In genomic region chr2:118969734-118970395, GRCh38 we compare ENCODE assay signal across 15 cellular contexts. TPM values are rescaled to one million over a fixed set of nuclear protein-coding genes. Genes with fewer than 3 reads are reported as not detected.
"Had no signal": no experiment of that assay in that cellular context is flagged by ENCODE, and none has a peak within 500 bp of the region (broad histone marks: within the 10 kb centered on the region; RNA-seq: fewer than 3 reads in every experiment).

No MANE protein-coding gene starts in this region.

- DNase-seq: activated CD4-positive, alpha-beta memory T cell treated with anti-CD3 and anti-CD28 coated beads for 36 hours; activated CD4-positive, CD25-positive, alpha-beta regulatory T cell treated with anti-CD3 and anti-CD28 coated beads, Interleukin-2, amount 50 U/mL, for 72 hours; activated T-cell treated with anti-CD3 and anti-CD28 coated beads, Interleukin-2, amount 50 U/mL, for 48 hours; hippocampal formation; occipital lobe; stimulated activated CD4-positive, alpha-beta T cell treated with anti-CD3 and anti-CD28 coated beads, Interleukin-12 subunit alpha, Interleukin-12 subunit beta, amount 100 ng/mL, for 4 hours; stimulated activated naive CD4-positive, alpha-beta T cell had no signal

- H3K9me3 Mint-ChIP-seq: activated CD4-positive, alpha-beta memory T cell treated with anti-CD3 and anti-CD28 coated beads for 36 hours; natural killer cell treated with Interleukin-12 subunit alpha and Interleukin-12 subunit beta and Interleukin-15 and Interleukin-18, amount 100 ng/mL, for 72 hours; T-helper 2 cell treated with Interferon-gamma antibody and Interleukin-4, amounts not matched to agents 5 μg/mL and 100 μg/mL, for 36 hours had no signal

- H3K4me3 Mint-ChIP-seq: activated CD4-positive, alpha-beta memory T cell treated with anti-CD3 and anti-CD28 coated beads for 36 hours; natural killer cell treated with Interleukin-12 subunit alpha and Interleukin-12 subunit beta and Interleukin-15 and Interleukin-18, amount 100 ng/mL, for 72 hours; T-helper 2 cell treated with Interferon-gamma antibody and Interleukin-4, amounts not matched to agents 5 μg/mL and 100 μg/mL, for 36 hours had no signal

- H3K9me3 ChIP-seq: psoas muscle, upper lobe of left lung had no signal

- H3K4me3 ChIP-seq: cardiac muscle cell, psoas muscle, upper lobe of left lung had no signal

- H3K36me3 ChIP-seq: cardiac muscle cell, upper lobe of left lung had no signal

- H3K27ac ChIP-seq: cardiac muscle cell, psoas muscle had no signal

- H3K4me1 ChIP-seq: psoas muscle had no signal

- H3K36me3 Mint-ChIP-seq: activated CD4-positive, alpha-beta memory T cell treated with anti-CD3 and anti-CD28 coated beads for 36 hours; natural killer cell treated with Interleukin-12 subunit alpha and Interleukin-12 subunit beta and Interleukin-15 and Interleukin-18, amount 100 ng/mL, for 72 hours had no signal

- H3K27ac Mint-ChIP-seq: activated CD4-positive, alpha-beta memory T cell treated with anti-CD3 and anti-CD28 coated beads for 36 hours; natural killer cell treated with Interleukin-12 subunit alpha and Interleukin-12 subunit beta and Interleukin-15 and Interleukin-18, amount 100 ng/mL, for 72 hours; T-helper 2 cell treated with Interferon-gamma antibody and Interleukin-4, amounts not matched to agents 5 μg/mL and 100 μg/mL, for 36 hours had no signal

- H3K27me3 ChIP-seq: upper lobe of left lung had no signal

- ATAC-seq: left colon; natural killer cell treated with Interleukin-12 subunit alpha and Interleukin-12 subunit beta and Interleukin-15 and Interleukin-18, amount 100 ng/mL, for 72 hours had no signal

RNA-seq across cellular contexts. Expression of gene MARCO, which starts 27.9 kb away (rescaled TPM):
- total RNA-seq: activated CD4-positive, alpha-beta memory T cell treated with anti-CD3 and anti-CD28 coated beads for 36 hours; cardiac muscle cell; fibroblast of lung; mammary epithelial cell; natural killer cell treated with Interleukin-12 subunit alpha and Interleukin-12 subunit beta and Interleukin-15 and Interleukin-18, amount 100 ng/mL, for 72 hours had no signal
- polyA plus RNA-seq: cardiac muscle cell, fibroblast of lung had no signal
